1 cellular context compared by ENCODE assay signal in genomic region chr1:174112489-174113162, GRCh38.
TF ChIP-seq lines count a peak whose summit lies in the region.

No MANE protein-coding gene starts in this region.

TF ChIP-seq in IMR-90, 13 proteins besides CTCF, POLR2A, EP300 and RAD21:
- no peak for TF ChIP-seq SMC3 (IDR thresholded peaks at IDR 0.05; ENCODE audit: low read depth, low read length)
